Comparison of ENCODE assay signal across 1 cellular context in the genomic region with DNA sequence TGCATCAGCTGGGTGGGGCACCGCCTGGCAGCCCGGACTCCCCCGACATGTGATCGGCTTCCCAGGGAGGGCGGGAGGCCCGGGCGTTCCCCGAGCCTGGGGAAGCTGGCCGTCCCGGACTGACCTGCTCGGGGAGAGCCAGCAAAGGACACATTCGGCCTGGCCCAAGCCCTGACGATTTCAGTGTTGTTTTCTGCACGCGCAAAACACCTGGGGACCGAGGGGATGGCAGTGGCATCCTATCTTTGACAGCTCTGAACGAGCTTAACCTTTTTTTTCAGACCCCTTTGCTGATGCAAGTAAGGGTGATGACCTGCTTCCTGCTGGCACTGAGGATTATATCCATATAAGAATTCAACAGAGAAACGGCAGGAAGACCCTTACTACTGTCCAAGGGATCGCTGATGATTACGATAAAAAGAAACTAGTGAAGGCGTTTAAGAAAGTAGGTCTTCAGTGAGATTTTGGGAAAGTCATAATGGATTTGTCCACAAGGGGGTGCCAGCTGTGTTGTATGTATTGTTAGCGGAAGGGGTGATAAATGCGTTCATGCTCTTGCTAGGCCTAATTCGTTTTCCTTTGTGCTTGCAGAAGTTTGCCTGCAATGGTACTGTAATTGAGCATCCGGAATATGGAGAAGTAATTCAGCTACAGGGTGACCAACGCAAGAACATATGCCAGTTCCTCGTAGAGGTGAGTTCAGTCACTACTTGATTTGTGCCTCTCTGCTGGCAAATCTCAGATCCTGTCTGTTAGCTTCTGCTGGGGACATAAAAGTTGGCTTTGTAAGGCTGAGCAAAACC.
TF ChIP-seq lines count a peak whose summit lies in the region.

No MANE protein-coding gene starts in this region.

TF ChIP-seq in H1, 55 proteins besides CTCF, POLR2A, EP300 and RAD21:
- TF ChIP-seq YY1 (IDR thresholded peaks at IDR 0.05; ENCODE audit: low read depth, low read length) = no peak
- TF ChIP-seq TAF7 (optimal IDR thresholded peaks at IDR 0.05; ENCODE audit: borderline replicate concordance, low read depth, low read length) = no peak
- TF ChIP-seq, protein P1, sequence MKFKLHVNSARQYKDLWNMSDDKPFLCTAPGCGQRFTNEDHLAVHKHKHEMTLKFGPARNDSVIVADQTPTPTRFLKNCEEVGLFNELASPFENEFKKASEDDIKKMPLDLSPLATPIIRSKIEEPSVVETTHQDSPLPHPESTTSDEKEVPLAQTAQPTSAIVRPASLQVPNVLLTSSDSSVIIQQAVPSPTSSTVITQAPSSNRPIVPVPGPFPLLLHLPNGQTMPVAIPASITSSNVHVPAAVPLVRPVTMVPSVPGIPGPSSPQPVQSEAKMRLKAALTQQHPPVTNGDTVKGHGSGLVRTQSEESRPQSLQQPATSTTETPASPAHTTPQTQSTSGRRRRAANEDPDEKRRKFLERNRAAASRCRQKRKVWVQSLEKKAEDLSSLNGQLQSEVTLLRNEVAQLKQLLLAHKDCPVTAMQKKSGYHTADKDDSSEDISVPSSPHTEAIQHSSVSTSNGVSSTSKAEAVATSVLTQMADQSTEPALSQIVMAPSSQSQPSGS (IDR thresholded peaks at IDR 0.05; ENCODE audit: low read length) = no peak
- no peak for TF ChIP-seq SIRT6 (IDR thresholded peaks at IDR 0.05; ENCODE audit: low read length)
- no peak for TF ChIP-seq RXRA (IDR thresholded peaks at IDR 0.05; ENCODE audit: insufficient read depth, low read depth, low read length)
- TF ChIP-seq JUN (IDR thresholded peaks at IDR 0.05; ENCODE audit: low read depth, low read length) = no peak
- TF ChIP-seq CBX5 (IDR thresholded peaks at IDR 0.05; ENCODE audit: low read depth, low read length) = no peak
- TF ChIP-seq CREB1 (IDR thresholded peaks at IDR 0.05) = no peak
- no peak for TF ChIP-seq NANOG (IDR thresholded peaks at IDR 0.05; ENCODE audit: insufficient read depth, low read depth, low read length, poor library complexity, severe bottlenecking)
- TF ChIP-seq BACH1 (IDR thresholded peaks at IDR 0.05; ENCODE audit: low read length) = no peak
- TF ChIP-seq HDAC2 (IDR thresholded peaks at IDR 0.05; ENCODE audit: borderline replicate concordance in 1 of 2, low read depth in 2 of 2, low read length in 2 of 2) = peak in 1 of 2 experiments; percentile 89; a peak in 1 of 4 replicates
- TF ChIP-seq SIN3A (conservative IDR thresholded peaks at IDR 0.05 in 1 of 2, IDR thresholded peaks at IDR 0.05 in 1 of 2; ENCODE audit: low read depth in 1 of 2, low read length in 2 of 2) = peak; percentile 65 to 94; a peak in 2 of 4 replicates
- TF ChIP-seq, protein P2, sequence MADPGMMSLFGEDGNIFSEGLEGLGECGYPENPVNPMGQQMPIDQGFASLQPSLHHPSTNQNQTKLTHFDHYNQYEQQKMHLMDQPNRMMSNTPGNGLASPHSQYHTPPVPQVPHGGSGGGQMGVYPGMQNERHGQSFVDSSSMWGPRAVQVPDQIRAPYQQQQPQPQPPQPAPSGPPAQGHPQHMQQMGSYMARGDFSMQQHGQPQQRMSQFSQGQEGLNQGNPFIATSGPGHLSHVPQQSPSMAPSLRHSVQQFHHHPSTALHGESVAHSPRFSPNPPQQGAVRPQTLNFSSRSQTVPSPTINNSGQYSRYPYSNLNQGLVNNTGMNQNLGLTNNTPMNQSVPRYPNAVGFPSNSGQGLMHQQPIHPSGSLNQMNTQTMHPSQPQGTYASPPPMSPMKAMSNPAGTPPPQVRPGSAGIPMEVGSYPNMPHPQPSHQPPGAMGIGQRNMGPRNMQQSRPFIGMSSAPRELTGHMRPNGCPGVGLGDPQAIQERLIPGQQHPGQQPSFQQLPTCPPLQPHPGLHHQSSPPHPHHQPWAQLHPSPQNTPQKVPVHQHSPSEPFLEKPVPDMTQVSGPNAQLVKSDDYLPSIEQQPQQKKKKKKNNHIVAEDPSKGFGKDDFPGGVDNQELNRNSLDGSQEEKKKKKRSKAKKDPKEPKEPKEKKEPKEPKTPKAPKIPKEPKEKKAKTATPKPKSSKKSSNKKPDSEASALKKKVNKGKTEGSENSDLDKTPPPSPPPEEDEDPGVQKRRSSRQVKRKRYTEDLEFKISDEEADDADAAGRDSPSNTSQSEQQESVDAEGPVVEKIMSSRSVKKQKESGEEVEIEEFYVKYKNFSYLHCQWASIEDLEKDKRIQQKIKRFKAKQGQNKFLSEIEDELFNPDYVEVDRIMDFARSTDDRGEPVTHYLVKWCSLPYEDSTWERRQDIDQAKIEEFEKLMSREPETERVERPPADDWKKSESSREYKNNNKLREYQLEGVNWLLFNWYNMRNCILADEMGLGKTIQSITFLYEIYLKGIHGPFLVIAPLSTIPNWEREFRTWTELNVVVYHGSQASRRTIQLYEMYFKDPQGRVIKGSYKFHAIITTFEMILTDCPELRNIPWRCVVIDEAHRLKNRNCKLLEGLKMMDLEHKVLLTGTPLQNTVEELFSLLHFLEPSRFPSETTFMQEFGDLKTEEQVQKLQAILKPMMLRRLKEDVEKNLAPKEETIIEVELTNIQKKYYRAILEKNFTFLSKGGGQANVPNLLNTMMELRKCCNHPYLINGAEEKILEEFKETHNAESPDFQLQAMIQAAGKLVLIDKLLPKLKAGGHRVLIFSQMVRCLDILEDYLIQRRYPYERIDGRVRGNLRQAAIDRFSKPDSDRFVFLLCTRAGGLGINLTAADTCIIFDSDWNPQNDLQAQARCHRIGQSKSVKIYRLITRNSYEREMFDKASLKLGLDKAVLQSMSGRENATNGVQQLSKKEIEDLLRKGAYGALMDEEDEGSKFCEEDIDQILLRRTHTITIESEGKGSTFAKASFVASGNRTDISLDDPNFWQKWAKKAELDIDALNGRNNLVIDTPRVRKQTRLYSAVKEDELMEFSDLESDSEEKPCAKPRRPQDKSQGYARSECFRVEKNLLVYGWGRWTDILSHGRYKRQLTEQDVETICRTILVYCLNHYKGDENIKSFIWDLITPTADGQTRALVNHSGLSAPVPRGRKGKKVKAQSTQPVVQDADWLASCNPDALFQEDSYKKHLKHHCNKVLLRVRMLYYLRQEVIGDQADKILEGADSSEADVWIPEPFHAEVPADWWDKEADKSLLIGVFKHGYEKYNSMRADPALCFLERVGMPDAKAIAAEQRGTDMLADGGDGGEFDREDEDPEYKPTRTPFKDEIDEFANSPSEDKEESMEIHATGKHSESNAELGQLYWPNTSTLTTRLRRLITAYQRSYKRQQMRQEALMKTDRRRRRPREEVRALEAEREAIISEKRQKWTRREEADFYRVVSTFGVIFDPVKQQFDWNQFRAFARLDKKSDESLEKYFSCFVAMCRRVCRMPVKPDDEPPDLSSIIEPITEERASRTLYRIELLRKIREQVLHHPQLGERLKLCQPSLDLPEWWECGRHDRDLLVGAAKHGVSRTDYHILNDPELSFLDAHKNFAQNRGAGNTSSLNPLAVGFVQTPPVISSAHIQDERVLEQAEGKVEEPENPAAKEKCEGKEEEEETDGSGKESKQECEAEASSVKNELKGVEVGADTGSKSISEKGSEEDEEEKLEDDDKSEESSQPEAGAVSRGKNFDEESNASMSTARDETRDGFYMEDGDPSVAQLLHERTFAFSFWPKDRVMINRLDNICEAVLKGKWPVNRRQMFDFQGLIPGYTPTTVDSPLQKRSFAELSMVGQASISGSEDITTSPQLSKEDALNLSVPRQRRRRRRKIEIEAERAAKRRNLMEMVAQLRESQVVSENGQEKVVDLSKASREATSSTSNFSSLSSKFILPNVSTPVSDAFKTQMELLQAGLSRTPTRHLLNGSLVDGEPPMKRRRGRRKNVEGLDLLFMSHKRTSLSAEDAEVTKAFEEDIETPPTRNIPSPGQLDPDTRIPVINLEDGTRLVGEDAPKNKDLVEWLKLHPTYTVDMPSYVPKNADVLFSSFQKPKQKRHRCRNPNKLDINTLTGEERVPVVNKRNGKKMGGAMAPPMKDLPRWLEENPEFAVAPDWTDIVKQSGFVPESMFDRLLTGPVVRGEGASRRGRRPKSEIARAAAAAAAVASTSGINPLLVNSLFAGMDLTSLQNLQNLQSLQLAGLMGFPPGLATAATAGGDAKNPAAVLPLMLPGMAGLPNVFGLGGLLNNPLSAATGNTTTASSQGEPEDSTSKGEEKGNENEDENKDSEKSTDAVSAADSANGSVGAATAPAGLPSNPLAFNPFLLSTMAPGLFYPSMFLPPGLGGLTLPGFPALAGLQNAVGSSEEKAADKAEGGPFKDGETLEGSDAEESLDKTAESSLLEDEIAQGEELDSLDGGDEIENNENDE (IDR thresholded peaks at IDR 0.05; ENCODE audit: insufficient replicate concordance, low read length) = peak; percentile 23
- peak; percentile 45 for TF ChIP-seq POLR2AphosphoS5 (IDR thresholded peaks at IDR 0.05; ENCODE audit: low read depth, low read length)
- 0 out of 2 replicates have a peak, but pooled peaks have one; percentile 1 for TF ChIP-seq SP4 (IDR thresholded peaks at IDR 0.05; ENCODE audit: low read length)
- TF ChIP-seq SP1 (IDR thresholded peaks at IDR 0.05; ENCODE audit: low read depth, low read length) = no peak
- TF ChIP-seq CHD2 (IDR thresholded peaks at IDR 0.05; ENCODE audit: low read length) = no peak
- TF ChIP-seq NRF1 (IDR thresholded peaks at IDR 0.05; ENCODE audit: low read depth, low read length) = no peak
- TF ChIP-seq HDAC6 (IDR thresholded peaks at IDR 0.05; ENCODE audit: low read depth, low read length) = no peak
- TF ChIP-seq TEAD4 (IDR thresholded peaks at IDR 0.05; ENCODE audit: low read depth, low read length) = no peak
- no peak for TF ChIP-seq SRF (IDR thresholded peaks at IDR 0.05; ENCODE audit: low read depth, low read length)
- no peak for TF ChIP-seq EZH2 (IDR thresholded peaks at IDR 0.05; ENCODE audit: low read depth, low read length, severe bottlenecking)
- no peak for TF ChIP-seq RFX5 (IDR thresholded peaks at IDR 0.05; ENCODE audit: borderline replicate concordance, low read depth, low read length)
- TF ChIP-seq RBBP5 (IDR thresholded peaks at IDR 0.05; ENCODE audit: borderline replicate concordance, low read depth, low read length) = no peak
- TF ChIP-seq GTF2F1 (IDR thresholded peaks at IDR 0.05; ENCODE audit: borderline replicate concordance, low read depth, low read length) = no peak
- TF ChIP-seq FOSL1 (IDR thresholded peaks at IDR 0.05; ENCODE audit: insufficient read depth, low read depth, low read length) = no peak
- TF ChIP-seq PHF8 (conservative IDR thresholded peaks at IDR 0.05; ENCODE audit: low read depth, low read length) = no peak; the same call in 1 of the 2 replicates
- TF ChIP-seq, protein P3, sequence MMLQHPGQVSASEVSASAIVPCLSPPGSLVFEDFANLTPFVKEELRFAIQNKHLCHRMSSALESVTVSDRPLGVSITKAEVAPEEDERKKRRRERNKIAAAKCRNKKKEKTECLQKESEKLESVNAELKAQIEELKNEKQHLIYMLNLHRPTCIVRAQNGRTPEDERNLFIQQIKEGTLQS (IDR thresholded peaks at IDR 0.05; ENCODE audit: insufficient read depth, low read depth, low read length) = no peak
- no peak for TF ChIP-seq POU5F1 (IDR thresholded peaks at IDR 0.05; ENCODE audit: low read depth, low read length)
- TF ChIP-seq, protein P4, sequence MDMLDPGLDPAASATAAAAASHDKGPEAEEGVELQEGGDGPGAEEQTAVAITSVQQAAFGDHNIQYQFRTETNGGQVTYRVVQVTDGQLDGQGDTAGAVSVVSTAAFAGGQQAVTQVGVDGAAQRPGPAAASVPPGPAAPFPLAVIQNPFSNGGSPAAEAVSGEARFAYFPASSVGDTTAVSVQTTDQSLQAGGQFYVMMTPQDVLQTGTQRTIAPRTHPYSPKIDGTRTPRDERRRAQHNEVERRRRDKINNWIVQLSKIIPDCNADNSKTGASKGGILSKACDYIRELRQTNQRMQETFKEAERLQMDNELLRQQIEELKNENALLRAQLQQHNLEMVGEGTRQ (IDR thresholded peaks at IDR 0.05; ENCODE audit: low read length) = peak; percentile 28; the same call in 1 of the 2 replicates
- no peak for TF ChIP-seq RNF2 (IDR thresholded peaks at IDR 0.05; ENCODE audit: borderline replicate concordance, low read depth, low read length, missing control alignments, poor library complexity, severe bottlenecking)
- TF ChIP-seq CHD1 (IDR thresholded peaks at IDR 0.05; ENCODE audit: low read depth, low read length) = no peak
- TF ChIP-seq KDM5A (IDR thresholded peaks at IDR 0.05; ENCODE audit: low read length) = peak; percentile 48; the same call in 1 of the 2 replicates
- TF ChIP-seq CBX8 (IDR thresholded peaks at IDR 0.05; ENCODE audit: borderline replicate concordance, low read depth, low read length) = no peak
- TF ChIP-seq TAF1 (IDR thresholded peaks at IDR 0.05; ENCODE audit: low read depth, low read length) = no peak; the same call in 1 of the 2 replicates
- TF ChIP-seq GABPA (IDR thresholded peaks at IDR 0.05; ENCODE audit: borderline replicate concordance, insufficient read depth, low read length) = no peak
- TF ChIP-seq, protein P5, sequence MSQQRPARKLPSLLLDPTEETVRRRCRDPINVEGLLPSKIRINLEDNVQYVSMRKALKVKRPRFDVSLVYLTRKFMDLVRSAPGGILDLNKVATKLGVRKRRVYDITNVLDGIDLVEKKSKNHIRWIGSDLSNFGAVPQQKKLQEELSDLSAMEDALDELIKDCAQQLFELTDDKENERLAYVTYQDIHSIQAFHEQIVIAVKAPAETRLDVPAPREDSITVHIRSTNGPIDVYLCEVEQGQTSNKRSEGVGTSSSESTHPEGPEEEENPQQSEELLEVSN (IDR thresholded peaks at IDR 0.05) = no peak
- no peak for TF ChIP-seq TBP (IDR thresholded peaks at IDR 0.05; ENCODE audit: low read depth, low read length)
- TF ChIP-seq EGR1 (IDR thresholded peaks at IDR 0.05; ENCODE audit: borderline replicate concordance, low read depth, low read length) = no peak
- TF ChIP-seq JUND (IDR thresholded peaks at IDR 0.05; ENCODE audit: low read length) = no peak
- TF ChIP-seq BCL11A (IDR thresholded peaks at IDR 0.05; ENCODE audit: low read depth in 2 of 2, low read length in 2 of 2) = no peak
- no peak; the same call in 1 of the 2 replicates for TF ChIP-seq SIX5 (IDR thresholded peaks at IDR 0.05; ENCODE audit: low read depth, low read length)
- 0 out of 2 replicates have a peak, but pooled peaks have one; percentile 2 for TF ChIP-seq SP2 (IDR thresholded peaks at IDR 0.05; ENCODE audit: low read length)
- peak; percentile 38 for TF ChIP-seq ASH2L (IDR thresholded peaks at IDR 0.05; ENCODE audit: low read length)
- TF ChIP-seq, protein P6, sequence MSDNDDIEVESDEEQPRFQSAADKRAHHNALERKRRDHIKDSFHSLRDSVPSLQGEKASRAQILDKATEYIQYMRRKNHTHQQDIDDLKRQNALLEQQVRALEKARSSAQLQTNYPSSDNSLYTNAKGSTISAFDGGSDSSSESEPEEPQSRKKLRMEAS (IDR thresholded peaks at IDR 0.05) = peak; percentile 83
- no peak for TF ChIP-seq KDM4A (IDR thresholded peaks at IDR 0.05; ENCODE audit: low read depth, low read length, severe bottlenecking)
- TF ChIP-seq CTBP2 (IDR thresholded peaks at IDR 0.05; ENCODE audit: borderline replicate concordance, insufficient read depth, insufficient read length, low read length) = no peak
- no peak for TF ChIP-seq KDM1A (IDR thresholded peaks at IDR 0.05; ENCODE audit: borderline replicate concordance, low read length)
- TF ChIP-seq SAP30 (IDR thresholded peaks at IDR 0.05; ENCODE audit: insufficient read depth, insufficient replicate concordance, low read length) = peak; percentile 91
- no peak for TF ChIP-seq CEBPB (IDR thresholded peaks at IDR 0.05; ENCODE audit: low read depth, low read length)
- TF ChIP-seq BRCA1 (IDR thresholded peaks at IDR 0.05; ENCODE audit: low read depth, low read length) = no peak
- TF ChIP-seq TCF12 (IDR thresholded peaks at IDR 0.05; ENCODE audit: low read depth, low read length) = no peak
- TF ChIP-seq MAFK (IDR thresholded peaks at IDR 0.05; ENCODE audit: low read depth, low read length) = no peak
- no peak for TF ChIP-seq ZNF274 (IDR thresholded peaks at IDR 0.05; ENCODE audit: borderline replicate concordance, extremely low read depth, low read length)
- no peak for TF ChIP-seq SUZ12 (IDR thresholded peaks at IDR 0.05; ENCODE audit: low read length)
